In genomic region chr17:4944163-4944553, GRCh38 we compare ENCODE assay signal across 1 cellular context.
A peak's percentile ranks its signal among the peaks of the same experiment; 100 is the strongest.
TF ChIP-seq lines count a peak whose summit lies in the region.

No MANE protein-coding gene starts in this region.

TF ChIP-seq in GM12878, 131 proteins besides CTCF, POLR2A, EP300 and RAD21 (continued from another document and continues in another):
- TF ChIP-seq BCL11A (IDR thresholded peaks at IDR 0.05; ENCODE audit: low read depth, low read length) (no peak; the same call in 1 of the 2 replicates), PKNOX1 (IDR thresholded peaks at IDR 0.05) (no peak), MYC (IDR thresholded peaks at IDR 0.05; ENCODE audit: insufficient read depth, insufficient read length, insufficient replicate concordance, low read length, severe bottlenecking) (no peak), NR2F1 (conservative IDR thresholded peaks at IDR 0.05) (no peak; the same call in 1 of the 2 replicates), CHD2 (IDR thresholded peaks at IDR 0.05; ENCODE audit: borderline replicate concordance, low read depth, low read length) (no peak), YY1 (IDR thresholded peaks at IDR 0.05; ENCODE audit: low read depth, low read length) (0 out of 2 replicates have a peak, but pooled peaks have one; percentile 5), ETV6 (conservative IDR thresholded peaks at IDR 0.05 in 1 of 2, IDR thresholded peaks at IDR 0.05 in 1 of 2; ENCODE audit: borderline replicate concordance in 1 of 2, low read depth in 1 of 2) (0 out of 4 replicates have a peak, but pooled peaks of 1 of the 2 experiments have one; percentile 20), ZBTB4 (CRISPR knock-in tag; IDR thresholded peaks at IDR 0.05) (0 out of 2 replicates have a peak, but pooled peaks have one; percentile 62), JUNB (IDR thresholded peaks at IDR 0.05) (no peak), IKZF2 (IDR thresholded peaks at IDR 0.05) (peak; percentile 54 to 71), HDAC6 (IDR thresholded peaks at IDR 0.05; ENCODE audit: unreplicated experiment) (no peak), ZNF592 (IDR thresholded peaks at IDR 0.05) (no peak), RB1 (IDR thresholded peaks at IDR 0.05; ENCODE audit: borderline replicate concordance) (no peak), ZBED1 (IDR thresholded peaks at IDR 0.05; ENCODE audit: borderline replicate concordance) (no peak), PAX5 (IDR thresholded peaks at IDR 0.05; ENCODE audit: borderline replicate concordance, low read depth, low read length) (no peak), ZZZ3 (IDR thresholded peaks at IDR 0.05; ENCODE audit: control insufficient read depth, insufficient read length, low read depth) (no peak), IKZF1 (conservative IDR thresholded peaks at IDR 0.05) (peak; percentile 51), KAT2A (conservative IDR thresholded peaks at IDR 0.05; ENCODE audit: control insufficient read depth, low read depth, low read length) (no peak), SREBF1 (IDR thresholded peaks at IDR 0.05; ENCODE audit: low read length) (no peak), BMI1 (IDR thresholded peaks at IDR 0.05; ENCODE audit: borderline replicate concordance) (no peak; the same call in none of the 2 replicates), JUND (IDR thresholded peaks at IDR 0.05; ENCODE audit: low read depth, low read length) (no peak), GABPA (IDR thresholded peaks at IDR 0.05; ENCODE audit: low read depth) (no peak), SRF (IDR thresholded peaks at IDR 0.05; ENCODE audit: low read depth in 2 of 2, low read length in 2 of 2) (peak; percentile 91 to 95), CBFB (IDR thresholded peaks at IDR 0.05; ENCODE audit: low read depth) (peak; percentile 8; the same call in 1 of the 2 replicates), RCOR1 (conservative IDR thresholded peaks at IDR 0.05; ENCODE audit: low read depth, low read length) (no peak), SMARCA5 (IDR thresholded peaks at IDR 0.05) (no peak), TBL1XR1 (IDR thresholded peaks at IDR 0.05; ENCODE audit: low read depth, low read length) (no peak), HCFC1 (IDR thresholded peaks at IDR 0.05; ENCODE audit: low read length) (no peak), LARP7 (IDR thresholded peaks at IDR 0.05) (no peak), SIX5 (IDR thresholded peaks at IDR 0.05; ENCODE audit: low read depth, low read length, severe bottlenecking) (no peak), SREBF2 (IDR thresholded peaks at IDR 0.05; ENCODE audit: low read length) (no peak), CEBPB (IDR thresholded peaks at IDR 0.05; ENCODE audit: borderline replicate concordance in 1 of 2, low read depth in 2 of 2, low read length in 2 of 2) (no peak), HDAC2 (IDR thresholded peaks at IDR 0.05) (no peak), BCL3 (IDR thresholded peaks at IDR 0.05; ENCODE audit: borderline replicate concordance, insufficient read depth, low read depth, low read length, poor library complexity, severe bottlenecking) (peak; percentile 49), ESRRA (IDR thresholded peaks at IDR 0.05; ENCODE audit: low read length) (no peak), TCF3 (IDR thresholded peaks at IDR 0.05; ENCODE audit: borderline replicate concordance, insufficient read depth, low read depth, low read length) (no peak), NFYA (IDR thresholded peaks at IDR 0.05; ENCODE audit: borderline replicate concordance, low read depth, low read length) (no peak), SMC3 (IDR thresholded peaks at IDR 0.05; ENCODE audit: borderline replicate concordance, low read length) (no peak), SUZ12 (IDR thresholded peaks at IDR 0.05; ENCODE audit: unreplicated experiment) (no peak), BACH1 (IDR thresholded peaks at IDR 0.05; ENCODE audit: borderline replicate concordance) (peak; percentile 30), FOXK2 (IDR thresholded peaks at IDR 0.05) (no peak)
- TF ChIP-seq, protein P1, sequence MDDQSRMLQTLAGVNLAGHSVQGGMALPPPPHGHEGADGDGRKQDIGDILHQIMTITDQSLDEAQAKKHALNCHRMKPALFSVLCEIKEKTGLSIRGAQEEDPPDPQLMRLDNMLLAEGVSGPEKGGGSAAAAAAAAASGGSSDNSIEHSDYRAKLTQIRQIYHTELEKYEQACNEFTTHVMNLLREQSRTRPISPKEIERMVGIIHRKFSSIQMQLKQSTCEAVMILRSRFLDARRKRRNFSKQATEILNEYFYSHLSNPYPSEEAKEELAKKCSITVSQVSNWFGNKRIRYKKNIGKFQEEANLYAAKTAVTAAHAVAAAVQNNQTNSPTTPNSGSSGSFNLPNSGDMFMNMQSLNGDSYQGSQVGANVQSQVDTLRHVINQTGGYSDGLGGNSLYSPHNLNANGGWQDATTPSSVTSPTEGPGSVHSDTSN (IDR thresholded peaks at IDR 0.05; ENCODE audit: insufficient replicate concordance, low read depth, low read length): no peak
- TF ChIP-seq, protein P2, sequence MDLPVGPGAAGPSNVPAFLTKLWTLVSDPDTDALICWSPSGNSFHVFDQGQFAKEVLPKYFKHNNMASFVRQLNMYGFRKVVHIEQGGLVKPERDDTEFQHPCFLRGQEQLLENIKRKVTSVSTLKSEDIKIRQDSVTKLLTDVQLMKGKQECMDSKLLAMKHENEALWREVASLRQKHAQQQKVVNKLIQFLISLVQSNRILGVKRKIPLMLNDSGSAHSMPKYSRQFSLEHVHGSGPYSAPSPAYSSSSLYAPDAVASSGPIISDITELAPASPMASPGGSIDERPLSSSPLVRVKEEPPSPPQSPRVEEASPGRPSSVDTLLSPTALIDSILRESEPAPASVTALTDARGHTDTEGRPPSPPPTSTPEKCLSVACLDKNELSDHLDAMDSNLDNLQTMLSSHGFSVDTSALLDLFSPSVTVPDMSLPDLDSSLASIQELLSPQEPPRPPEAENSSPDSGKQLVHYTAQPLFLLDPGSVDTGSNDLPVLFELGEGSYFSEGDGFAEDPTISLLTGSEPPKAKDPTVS (IDR thresholded peaks at IDR 0.05; ENCODE audit: low read depth, low read length): no peak
- TF ChIP-seq, protein P3, sequence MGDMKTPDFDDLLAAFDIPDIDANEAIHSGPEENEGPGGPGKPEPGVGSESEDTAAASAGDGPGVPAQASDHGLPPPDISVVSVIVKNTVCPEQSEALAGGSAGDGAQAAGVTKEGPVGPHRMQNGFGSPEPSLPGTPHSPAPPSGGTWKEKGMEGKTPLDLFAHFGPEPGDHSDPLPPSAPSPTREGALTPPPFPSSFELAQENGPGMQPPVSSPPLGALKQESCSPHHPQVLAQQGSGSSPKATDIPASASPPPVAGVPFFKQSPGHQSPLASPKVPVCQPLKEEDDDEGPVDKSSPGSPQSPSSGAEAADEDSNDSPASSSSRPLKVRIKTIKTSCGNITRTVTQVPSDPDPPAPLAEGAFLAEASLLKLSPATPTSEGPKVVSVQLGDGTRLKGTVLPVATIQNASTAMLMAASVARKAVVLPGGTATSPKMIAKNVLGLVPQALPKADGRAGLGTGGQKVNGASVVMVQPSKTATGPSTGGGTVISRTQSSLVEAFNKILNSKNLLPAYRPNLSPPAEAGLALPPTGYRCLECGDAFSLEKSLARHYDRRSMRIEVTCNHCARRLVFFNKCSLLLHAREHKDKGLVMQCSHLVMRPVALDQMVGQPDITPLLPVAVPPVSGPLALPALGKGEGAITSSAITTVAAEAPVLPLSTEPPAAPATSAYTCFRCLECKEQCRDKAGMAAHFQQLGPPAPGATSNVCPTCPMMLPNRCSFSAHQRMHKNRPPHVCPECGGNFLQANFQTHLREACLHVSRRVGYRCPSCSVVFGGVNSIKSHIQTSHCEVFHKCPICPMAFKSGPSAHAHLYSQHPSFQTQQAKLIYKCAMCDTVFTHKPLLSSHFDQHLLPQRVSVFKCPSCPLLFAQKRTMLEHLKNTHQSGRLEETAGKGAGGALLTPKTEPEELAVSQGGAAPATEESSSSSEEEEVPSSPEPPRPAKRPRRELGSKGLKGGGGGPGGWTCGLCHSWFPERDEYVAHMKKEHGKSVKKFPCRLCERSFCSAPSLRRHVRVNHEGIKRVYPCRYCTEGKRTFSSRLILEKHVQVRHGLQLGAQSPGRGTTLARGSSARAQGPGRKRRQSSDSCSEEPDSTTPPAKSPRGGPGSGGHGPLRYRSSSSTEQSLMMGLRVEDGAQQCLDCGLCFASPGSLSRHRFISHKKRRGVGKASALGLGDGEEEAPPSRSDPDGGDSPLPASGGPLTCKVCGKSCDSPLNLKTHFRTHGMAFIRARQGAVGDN (IDR thresholded peaks at IDR 0.05): no peak
- TF ChIP-seq, protein P4, sequence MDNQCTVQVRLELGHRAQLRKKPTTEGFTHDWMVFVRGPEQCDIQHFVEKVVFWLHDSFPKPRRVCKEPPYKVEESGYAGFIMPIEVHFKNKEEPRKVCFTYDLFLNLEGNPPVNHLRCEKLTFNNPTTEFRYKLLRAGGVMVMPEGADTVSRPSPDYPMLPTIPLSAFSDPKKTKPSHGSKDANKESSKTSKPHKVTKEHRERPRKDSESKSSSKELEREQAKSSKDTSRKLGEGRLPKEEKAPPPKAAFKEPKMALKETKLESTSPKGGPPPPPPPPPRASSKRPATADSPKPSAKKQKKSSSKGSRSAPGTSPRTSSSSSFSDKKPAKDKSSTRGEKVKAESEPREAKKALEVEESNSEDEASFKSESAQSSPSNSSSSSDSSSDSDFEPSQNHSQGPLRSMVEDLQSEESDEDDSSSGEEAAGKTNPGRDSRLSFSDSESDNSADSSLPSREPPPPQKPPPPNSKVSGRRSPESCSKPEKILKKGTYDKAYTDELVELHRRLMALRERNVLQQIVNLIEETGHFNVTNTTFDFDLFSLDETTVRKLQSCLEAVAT (IDR thresholded peaks at IDR 0.05): peak; percentile 48
- TF ChIP-seq, protein P5, sequence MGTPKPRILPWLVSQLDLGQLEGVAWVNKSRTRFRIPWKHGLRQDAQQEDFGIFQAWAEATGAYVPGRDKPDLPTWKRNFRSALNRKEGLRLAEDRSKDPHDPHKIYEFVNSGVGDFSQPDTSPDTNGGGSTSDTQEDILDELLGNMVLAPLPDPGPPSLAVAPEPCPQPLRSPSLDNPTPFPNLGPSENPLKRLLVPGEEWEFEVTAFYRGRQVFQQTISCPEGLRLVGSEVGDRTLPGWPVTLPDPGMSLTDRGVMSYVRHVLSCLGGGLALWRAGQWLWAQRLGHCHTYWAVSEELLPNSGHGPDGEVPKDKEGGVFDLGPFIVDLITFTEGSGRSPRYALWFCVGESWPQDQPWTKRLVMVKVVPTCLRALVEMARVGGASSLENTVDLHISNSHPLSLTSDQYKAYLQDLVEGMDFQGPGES (IDR thresholded peaks at IDR 0.05): no peak
